Comparison of ENCODE assay signal across 8 cellular contexts in genomic region chr5:132500931-132501628, GRCh38. TPM values are rescaled to one million over a fixed set of nuclear protein-coding genes. Genes with fewer than 3 reads are reported as not detected.
DNase-seq lines count a peak whose midpoint lies in the region; TF ChIP-seq lines count a peak whose summit lies in the region.

No MANE protein-coding gene starts in this region.

- TF ChIP-seq POLR2A in stomach (IDR thresholded peaks at IDR 0.05): no peak

- H3K27me3 Mint-ChIP-seq in activated CD4-positive, alpha-beta memory T cell treated with anti-CD3 and anti-CD28 coated beads, Interleukin-2, amount 10 ng/mL, durations not matched to agents 7 days and 5 days: peaks cover 3% of the 10 kb centered on the region

- CTCF ChIA-PET in HEK293 (lab: Yijun Ruan, JAX): interaction anchor here (0.5 to 7.7 kb wide), 38 partner anchors 9 to 436 kb away, joined by 3 to 140 read pairs (median 4); partner anchors contain the start of gene SLC22A4
- CTCF ChIA-PET in activated CD4-positive, alpha-beta memory T cell treated with anti-CD3 and anti-CD28 coated beads, Interleukin-2, amount 10 ng/mL, durations not matched to agents 7 days and 5 days (lab: Charles Lee): interaction anchor here (0.6 to 12.6 kb wide), 42 partner anchors 8 to 435 kb away, joined by 3 to 333 read pairs (median 6); partner anchors contain the start of gene IRF1

- POLR2A ChIA-PET in HEK293 (lab: Yijun Ruan, JAX): interaction anchor here (1.0 to 1.5 kb wide), 3 partner anchors 10 to 277 kb away, joined by 3 to 11 read pairs (median 4); partner anchors contain the start of gene IRF1
- POLR2A ChIA-PET in activated CD4-positive, alpha-beta memory T cell treated with anti-CD3 and anti-CD28 coated beads, Interleukin-2, amount 10 ng/mL, durations not matched to agents 7 days and 5 days (lab: Charles Lee): interaction anchor here (1.4 to 33.4 kb wide), 7 partner anchors 20 to 110 kb away, joined by 4 to 1155 read pairs (median 7); partner anchors contain the start of gene IRF1

- H3K4me1 Mint-ChIP-seq in activated CD4-positive, alpha-beta memory T cell treated with anti-CD3 and anti-CD28 coated beads, Interleukin-2, amount 10 ng/mL, durations not matched to agents 7 days and 5 days: peaks cover 39% of the 10 kb centered on the region

- no peaks in the 10 kb centered on the region for H3K9me3 Mint-ChIP-seq in activated CD4-positive, alpha-beta memory T cell treated with anti-CD3 and anti-CD28 coated beads, Interleukin-2, amount 10 ng/mL, durations not matched to agents 7 days and 5 days

- peak; percentile 69 for TF ChIP-seq CTCF in HEK293 (tag by site-specific recombination; IDR thresholded peaks at IDR 0.05)
- TF ChIP-seq CTCF in stomach (IDR thresholded peaks at IDR 0.05): peak in 6 of 7 experiments; percentile 24 to 96 (median 88)

- H3K4me3 ChIP-seq in HEK293 (ENCODE audit: low read depth, low read length): no peak overlapping the region
- no peak overlapping the region for H3K4me3 ChIP-seq in endocrine pancreas (ENCODE audit: control insufficient read depth, insufficient read depth, low read length)
- peak overlapping the region; percentile 17 to 19 for H3K4me3 ChIP-seq in mucosa of rectum (ENCODE audit: low read length in 2 of 2)
- H3K4me3 ChIP-seq in stomach: no peak overlapping the region

- peak overlapping the region; percentile 71 for H3K9ac ChIP-seq in endocrine pancreas (ENCODE audit: control insufficient read depth, insufficient read depth, low read length)
- peak overlapping the region; percentile 61 to 63 for H3K9ac ChIP-seq in mucosa of rectum (ENCODE audit: low read depth in 1 of 2, low read length in 2 of 2)

- intact Hi-C loops in stomach (cut with DNase I; ENCODE audit: low total_unique reads): loop anchor here (10.0 kb wide), 1 partner anchor 116 kb away; no protein-coding TSS in a partner anchor

- no peak overlapping the region for H3K27ac ChIP-seq in HEK293 (ENCODE audit: extremely low read depth, low read depth, low read length)
- peak overlapping the region; percentile 95 to 100 for H3K27ac ChIP-seq in mucosa of rectum (ENCODE audit: low read depth in 2 of 2, low read length in 2 of 2)
- H3K27ac ChIP-seq in stomach: peak overlapping the region; percentile 91 to 100 (median 97)

- H3K36me3 ChIP-seq in HEK293 (ENCODE audit: control insufficient read depth in 2 of 2, insufficient read depth in 1 of 2, low read length in 2 of 2): no peaks in the 10 kb centered on the region
- no peaks in the 10 kb centered on the region for H3K36me3 ChIP-seq in endocrine pancreas (ENCODE audit: control insufficient read depth, insufficient read depth, low read length)
- no peaks in the 10 kb centered on the region for H3K36me3 ChIP-seq in mucosa of rectum (ENCODE audit: control insufficient read depth in 2 of 2, insufficient read depth in 2 of 2, low read length in 2 of 2)
- H3K36me3 ChIP-seq in stomach: no peaks in the 10 kb centered on the region

- no peaks in the 10 kb centered on the region for H3K27me3 ChIP-seq in endocrine pancreas (ENCODE audit: control insufficient read depth, insufficient read depth, low read length)
- H3K27me3 ChIP-seq in mucosa of rectum (ENCODE audit: control insufficient read depth in 2 of 2, insufficient read depth in 2 of 2, low read length in 2 of 2): no peaks in the 10 kb centered on the region
- H3K27me3 ChIP-seq in stomach: no peaks in the 10 kb centered on the region

- DNase-seq in ELF-1 (ENCODE audit: low read depth, low spot score) (peak; percentile 65), NCI-H460 (ENCODE audit: extremely low read depth, low read depth) (peak; percentile 67), stomach (peak; percentile 73), occipital lobe (lab: John Stamatoyannopoulos, UW) (no peak)
- peak; percentile 78 for DNase-seq in activated CD4-positive, alpha-beta memory T cell treated with anti-CD3 and anti-CD28 coated beads, Interleukin-2, amount 10 ng/mL, durations not matched to agents 7 days and 5 days

- TF ChIP-seq EP300 in stomach (IDR thresholded peaks at IDR 0.05): no peak

- 20 to 54% (median 26%) methylated on average over 4 to 6 of the region's 6 CpGs for WGBS in stomach, 5 donors

- no peak overlapping the region for H3K4me3 Mint-ChIP-seq in activated CD4-positive, alpha-beta memory T cell treated with anti-CD3 and anti-CD28 coated beads, Interleukin-2, amount 10 ng/mL, durations not matched to agents 7 days and 5 days

- H3K27ac Mint-ChIP-seq in activated CD4-positive, alpha-beta memory T cell treated with anti-CD3 and anti-CD28 coated beads, Interleukin-2, amount 10 ng/mL, durations not matched to agents 7 days and 5 days: no peak overlapping the region

- H3K4me1 ChIP-seq in HEK293 (ENCODE audit: control insufficient read depth, insufficient read depth, low read length) (no peaks in the 10 kb centered on the region), endocrine pancreas (ENCODE audit: control insufficient read depth, insufficient read depth, low read length) (peaks cover 8% of the 10 kb centered on the region), mucosa of rectum (ENCODE audit: control insufficient read depth in 2 of 2, insufficient read depth in 2 of 2, low read length in 2 of 2) (peaks cover 76 to 84% of the 10 kb centered on the region in 2 donors), stomach (peaks cover 64 to 83% (median 82%) of the 10 kb centered on the region in 4 donors)

- no peaks in the 10 kb centered on the region for H3K9me3 ChIP-seq in HEK293 (ENCODE audit: control insufficient read depth, insufficient read depth, low read depth, low read length)
- H3K9me3 ChIP-seq in endocrine pancreas (ENCODE audit: control insufficient read depth, low read length): no peaks in the 10 kb centered on the region
- no peaks in the 10 kb centered on the region for H3K9me3 ChIP-seq in mucosa of rectum (ENCODE audit: control insufficient read depth in 2 of 2, low read length in 2 of 2)
- no peaks in the 10 kb centered on the region for H3K9me3 ChIP-seq in stomach

- peaks cover 2% of the 10 kb centered on the region for H3K36me3 Mint-ChIP-seq in activated CD4-positive, alpha-beta memory T cell treated with anti-CD3 and anti-CD28 coated beads, Interleukin-2, amount 10 ng/mL, durations not matched to agents 7 days and 5 days (ENCODE audit: low read depth)

TF ChIP-seq in HEK293, 187 proteins besides CTCF, POLR2A, EP300 and RAD21 (continues in another document):
- peak; percentile 77; the same call in 1 of the 2 replicates for TF ChIP-seq ZNF394 (tag by site-specific recombination; IDR thresholded peaks at IDR 0.05; ENCODE audit: borderline replicate concordance)
- TF ChIP-seq ZBTB48 (tag by site-specific recombination; IDR thresholded peaks at IDR 0.05): peak; percentile 84; the same call in 1 of the 2 replicates
- TF ChIP-seq ZSCAN30 (tag by site-specific recombination; IDR thresholded peaks at IDR 0.05): peak; percentile 48
- no peak for TF ChIP-seq ZNF768 (tag by site-specific recombination; IDR thresholded peaks at IDR 0.05)
- TF ChIP-seq ZBTB10 (tag by site-specific recombination; IDR thresholded peaks at IDR 0.05): peak; percentile 80

RNA-seq across cellular contexts. Expression of gene IRF1, which starts 10.5 kb away (rescaled TPM):
- total RNA-seq in NCI-H460 (2014; rRNA removed; shearing (Covaris generic)): 11.7 and 12.1 TPM in 2 replicates
- 4.5 and 5.6 TPM in 2 replicates for polyA plus RNA-seq in NCI-H460 (2014; cell fraction: nucleus; rRNA removed)
- total RNA-seq in activated CD4-positive, alpha-beta memory T cell treated with anti-CD3 and anti-CD28 coated beads, Interleukin-2, amount 10 ng/mL, durations not matched to agents 7 days and 5 days: 100 to 1,000 TPM; 231 to 239 TPM
- 100 to 1,000 TPM in 2 of 5 donors, 10 to 100 TPM in 3; 18.0 to 256 (median 91.5) TPM for total RNA-seq in stomach
- 10 to 100 TPM; 17.1 to 80.2 (median 49.1) TPM for polyA plus RNA-seq in stomach
- total RNA-seq in occipital lobe: 2.0 TPM

RNA-seq across cellular contexts. Expression of gene IL5, which starts 42.2 kb away (rescaled TPM):
- total RNA-seq in NCI-H460 (2014; rRNA removed; shearing (Covaris generic)): not detected in 2 replicates
- not detected in 2 replicates for polyA plus RNA-seq in NCI-H460 (2014; cell fraction: nucleus; rRNA removed)
- 1 to 10 TPM; 2.6 to 3.3 TPM for total RNA-seq in activated CD4-positive, alpha-beta memory T cell treated with anti-CD3 and anti-CD28 coated beads, Interleukin-2, amount 10 ng/mL, durations not matched to agents 7 days and 5 days
- not detected for total RNA-seq in stomach
- polyA plus RNA-seq in stomach: not detected
- total RNA-seq in occipital lobe: not detected

RNA-seq across cellular contexts. Expression of gene RAD50, which starts 55.7 kb away (rescaled TPM):
- total RNA-seq in NCI-H460 (2014; rRNA removed; shearing (Covaris generic)): 38.3 and 41.3 TPM in 2 replicates
- polyA plus RNA-seq in NCI-H460 (2014; cell fraction: nucleus; rRNA removed): 7.6 and 14.2 TPM in 2 replicates
- 10 to 100 TPM; 35.6 to 38.9 TPM for total RNA-seq in activated CD4-positive, alpha-beta memory T cell treated with anti-CD3 and anti-CD28 coated beads, Interleukin-2, amount 10 ng/mL, durations not matched to agents 7 days and 5 days
- total RNA-seq in stomach (10 to 100 TPM; 30.9 to 93.2 (median 46.0) TPM), occipital lobe (39.3 TPM)
- polyA plus RNA-seq in stomach: 10 to 100 TPM in 1 of 3 donors, 1 to 10 TPM in 2; 5.2 to 12.2 (median 6.6) TPM

Comparison
In these comparisons a context has a peak if more than half of its experiments do, and no peak if none do; other contexts are left out.
1. H3K4me3 ChIP-seq: peak in mucosa of rectum (2 of 2); none in HEK293 (single experiment), endocrine pancreas (single experiment) and stomach (0 of 4).